ENCODE assay signal across 11 cellular contexts in the genomic region with DNA sequence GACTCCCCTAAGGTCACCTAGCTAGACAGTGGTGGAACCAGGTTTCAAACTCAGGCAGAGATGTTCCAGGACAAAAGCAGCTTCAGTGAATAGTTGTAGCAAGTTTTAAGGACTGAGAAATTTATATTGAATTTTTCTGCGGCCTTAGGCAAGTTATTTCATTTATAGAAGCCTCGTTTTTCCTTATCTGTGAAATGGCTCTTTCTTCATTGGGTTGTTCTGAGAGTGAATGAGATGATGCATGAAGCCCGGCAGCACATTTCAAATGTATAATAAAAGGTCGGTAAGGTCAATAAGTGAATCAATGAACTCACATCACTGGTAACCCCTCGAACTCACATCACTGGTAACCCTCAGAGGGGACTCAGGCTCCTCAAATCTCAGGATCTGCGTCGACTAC. TPM values are rescaled to one million over a fixed set of nuclear protein-coding genes. Genes with fewer than 3 reads are reported as not detected.
DNase-seq lines count a peak whose midpoint lies in the region; FAIRE-seq and TF ChIP-seq lines count a peak whose summit lies in the region.
"Had no signal": no experiment of that assay in that cellular context is flagged by ENCODE, and none has a peak within 500 bp of the region (broad histone marks: within the 10 kb centered on the region; RNA-seq: fewer than 3 reads in every experiment).

No MANE protein-coding gene starts in this region.

- no peak overlapping the region for H3K4me2 ChIP-seq in neural progenitor cell

- peak overlapping the region; percentile 85 for H3K4me3 Mint-ChIP-seq in neural progenitor cell

- H3K9me3 ChIP-seq in ascending aorta, result no peaks in the 10 kb centered on the region
- H3K9me3 ChIP-seq in neural progenitor cell (ENCODE audit: low read depth), result no peaks in the 10 kb centered on the region

- H3K27me3 ChIP-seq in ACC112 (ENCODE audit: insufficient read depth, low read length) (no peaks in the 10 kb centered on the region), ascending aorta (no peaks in the 10 kb centered on the region), neural progenitor cell (peaks cover 70% of the 10 kb centered on the region)

- H3K36me3 ChIP-seq in ACC112 (ENCODE audit: insufficient read depth, low read length), result no peaks in the 10 kb centered on the region
- no peaks in the 10 kb centered on the region for H3K36me3 ChIP-seq in ascending aorta
- H3K36me3 ChIP-seq in neural progenitor cell, result no peaks in the 10 kb centered on the region

- peak; percentile 33 for FAIRE-seq in GM19239 (lab: Jason Lieb, UNC)
- FAIRE-seq: bronchial epithelial cell had no signal

- H2AFZ ChIP-seq in ACC112 (ENCODE audit: low read length, unreplicated experiment), result peak overlapping the region; percentile 96
- H2AFZ ChIP-seq in neural progenitor cell (replicated peaks), result no peak overlapping the region

- H4K20me1 ChIP-seq in neural progenitor cell (ENCODE audit: low read depth), result no peaks in the 10 kb centered on the region

- intact Hi-C loops in ascending aorta (cut with DNase I), result loop anchor here (1.0 kb wide), 1 partner anchor 40 kb away; no protein-coding TSS in a partner anchor

- H3K4me1 ChIP-seq in ACC112 (ENCODE audit: control insufficient read depth, insufficient read depth, low read length, unreplicated experiment) (peaks cover 16% of the 10 kb centered on the region), ascending aorta (peaks cover 4 to 37% of the 10 kb centered on the region in 2 donors), neural progenitor cell (peaks cover 6% of the 10 kb centered on the region)

- peaks cover 29% of the 10 kb centered on the region for H3K4me1 Mint-ChIP-seq in neural progenitor cell

- no peak overlapping the region for H3K27ac Mint-ChIP-seq in neural progenitor cell

- H3K9me3 Mint-ChIP-seq in neural progenitor cell, result peaks cover 3% of the 10 kb centered on the region

- H3F3A ChIP-seq in neural progenitor cell (ENCODE audit: low read depth), result peaks cover 10% of the 10 kb centered on the region

- TF ChIP-seq CTCF in ascending aorta (IDR thresholded peaks at IDR 0.05), result no peak
- no peak for TF ChIP-seq CTCF in neural progenitor cell (IDR thresholded peaks at IDR 0.05)

- H3K36me3 Mint-ChIP-seq in neural progenitor cell, result peaks cover 2% of the 10 kb centered on the region

- no peak overlapping the region for H3K9ac ChIP-seq in neural progenitor cell

- H3K27ac ChIP-seq in ACC112 (ENCODE audit: low read depth, low read length), result peak overlapping the region; percentile 49; the same call in 1 of the 2 replicates
- H3K27ac ChIP-seq in ascending aorta, result peak overlapping the region; percentile 86 to 87
- no peak overlapping the region for H3K27ac ChIP-seq in neural progenitor cell

- peaks cover 3% of the 10 kb centered on the region for H3K79me2 ChIP-seq in ACC112 (ENCODE audit: control insufficient read depth, insufficient read depth, low read length, unreplicated experiment)
- no peaks in the 10 kb centered on the region for H3K79me2 ChIP-seq in neural progenitor cell (ENCODE audit: low read depth)

- DNase-seq in GM19239 (ENCODE audit: insufficient read length, low spot score), result no peak
- no peak for DNase-seq in ascending aorta (ENCODE audit: low spot score in 2 of 2)
- DNase-seq in neural progenitor cell (ENCODE audit: low spot score), result no peak
- DNase-seq in activated CD4-positive, CD25-positive, alpha-beta regulatory T cell treated with anti-CD3 and anti-CD28 coated beads, Interleukin-2, amount 50 U/mL, for 72 hours, result no peak
- no peak for DNase-seq in GM03348 (ENCODE audit: low spot score)
- no peak for DNase-seq in NCI-H2081 (lab: John Stamatoyannopoulos, UW)
- DNase-seq in stimulated activated CD4-positive, alpha-beta T cell treated with anti-CD3 and anti-CD28 coated beads, Interleukin-1b, Interleukin-23, amount 100 ng/mL, for 48 hours, result no peak
- DNase-seq: SHP77; stimulated activated CD4-positive, alpha-beta T cell treated with anti-CD3 and anti-CD28 coated beads, Interleukin-2, amount 100 ng/mL, for 24 hours had no signal

- H3K4me3 ChIP-seq in ACC112 (ENCODE audit: low read depth, low read length), result peak overlapping the region; percentile 68
- H3K4me3 ChIP-seq in ascending aorta, result peak overlapping the region; percentile 15 to 22
- no peak overlapping the region for H3K4me3 ChIP-seq in neural progenitor cell

- peaks cover 33% of the 10 kb centered on the region for H3K27me3 Mint-ChIP-seq in neural progenitor cell (ENCODE audit: insufficient read depth, low read depth)

RNA-seq across cellular contexts. Expression of a gene that starts 1.1 kb away (rescaled TPM):
- total RNA-seq in ascending aorta (18.4 TPM), neural progenitor cell (ENCODE audit: low replicate concordance) (not detected in 2 replicates)

Comparison
In these comparisons a context has a peak if more than half of its experiments do, and no peak if none do; other contexts are left out.
1. RNA of a gene that starts 1.1 kb away (total RNA-seq): 18.4 TPM in ascending aorta (single experiment); not detected in neural progenitor cell; every median in the first group is over 10 times any median in the second.